Comparison of ENCODE assay signal across 10 cellular contexts in the genomic region with DNA sequence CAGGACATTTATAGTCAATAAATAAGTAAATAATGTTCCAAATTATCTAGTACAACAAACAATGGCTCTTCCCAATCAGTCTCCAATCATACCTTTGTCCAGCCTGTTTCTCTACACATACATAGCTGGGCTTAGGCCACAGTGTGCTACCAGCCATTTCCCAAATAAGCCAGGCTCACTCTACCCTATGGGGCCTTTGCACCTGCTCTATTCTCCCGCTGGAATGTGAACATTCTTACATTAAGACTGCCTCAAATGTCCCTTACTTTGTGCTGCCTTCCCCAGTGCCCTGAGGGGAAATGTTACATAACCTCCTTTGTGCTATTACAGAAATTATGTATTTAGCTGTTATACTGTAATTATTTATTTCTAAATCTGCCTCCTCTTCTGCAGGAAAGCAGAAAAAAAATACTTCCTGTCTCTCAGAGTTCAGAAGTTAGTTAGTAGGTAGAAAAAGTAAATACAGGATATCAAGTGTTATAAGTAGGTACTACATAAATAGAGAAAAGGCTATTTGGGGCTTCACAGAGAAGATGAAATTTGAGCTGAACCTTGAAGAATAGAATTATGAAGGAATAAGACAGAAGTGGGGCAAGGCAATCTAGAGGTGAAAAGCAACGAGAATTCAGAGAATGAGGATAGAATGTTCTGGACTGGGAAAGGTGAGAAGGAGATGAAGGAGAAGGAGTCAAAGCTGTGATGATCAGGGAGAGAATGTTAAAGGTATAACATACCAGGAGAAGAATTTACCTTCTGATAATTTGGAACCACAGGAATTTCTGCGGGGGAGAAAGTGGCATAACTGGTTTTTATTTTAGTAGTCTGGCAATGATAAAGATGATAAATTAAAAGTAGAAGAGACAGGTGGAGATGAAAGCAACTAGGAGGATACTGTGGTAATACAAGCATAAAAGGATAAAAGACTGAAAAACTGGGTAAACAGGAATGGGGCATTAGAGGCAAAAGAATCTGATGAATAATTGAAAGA. TPM values are rescaled to one million over a fixed set of nuclear protein-coding genes. Genes with fewer than 3 reads are reported as not detected.
DNase-seq lines count a peak whose midpoint lies in the region; ATAC-seq and TF ChIP-seq lines count a peak whose summit lies in the region.
"Had no signal": no experiment of that assay in that cellular context is flagged by ENCODE, and none has a peak within 500 bp of the region (broad histone marks: within the 10 kb centered on the region; RNA-seq: fewer than 3 reads in every experiment).

No MANE protein-coding gene starts in this region.

- H3K4me3 ChIP-seq in PC-9 (peak overlapping the region; percentile 11; the same call in 1 of the 2 replicates), hepatocyte (no peak overlapping the region), WERI-Rb-1 (ENCODE audit: low read depth, low read length) (no peak overlapping the region), suprapubic skin (no peak overlapping the region)
- H3K4me3 ChIP-seq: mucosa of descending colon had no signal

- H3K4me2 ChIP-seq in PC-9 (peak overlapping the region; percentile 74), hepatocyte (no peak overlapping the region)

- ATAC-seq in left ventricle myocardium superior (peak; percentile 15), Right ventricle myocardium inferior (no peak), sciatic nerve (no peak), omental fat pad (ENCODE audit: low FRiP score) (no peak)
- ATAC-seq: mucosa of descending colon had no signal

- CTCF ChIA-PET in PC-9 (lab: Charles Lee): no interaction called here

- H3K9me3 ChIP-seq in PC-9 (ENCODE audit: insufficient read depth, low read depth) (no peaks in the 10 kb centered on the region), hepatocyte (ENCODE audit: low read depth) (no peaks in the 10 kb centered on the region), WERI-Rb-1 (ENCODE audit: severe bottlenecking) (no peaks in the 10 kb centered on the region), suprapubic skin (no peaks in the 10 kb centered on the region)
- H3K9me3 ChIP-seq: mucosa of descending colon had no signal

- DNase-seq in left ventricle myocardium superior (no peak), Right ventricle myocardium inferior (ENCODE audit: missing footprints) (no peak), PC-9 (peak; percentile 17 to 80), hepatocyte (ENCODE audit: low spot score) (peak; percentile 10), WERI-Rb-1 (no peak), sciatic nerve (ENCODE audit: low spot score) (no peak), suprapubic skin (ENCODE audit: low spot score in 2 of 2) (no peak), omental fat pad (ENCODE audit: low spot score) (no peak)
- DNase-seq: mucosa of descending colon, NCI-H1105 treated with DMSO at 0.1 percent for 48 hours had no signal

- no peak for TF ChIP-seq CTCF in PC-9 (conservative IDR thresholded peaks at IDR 0.05)
- TF ChIP-seq CTCF in hepatocyte (IDR thresholded peaks at IDR 0.05; ENCODE audit: poor library complexity): no peak
- TF ChIP-seq CTCF in WERI-Rb-1 (IDR thresholded peaks at IDR 0.05; ENCODE audit: low read depth, low read length): no peak
- no peak for TF ChIP-seq CTCF in suprapubic skin (IDR thresholded peaks at IDR 0.05)
- no peak for TF ChIP-seq CTCF in omental fat pad (IDR thresholded peaks at IDR 0.05)

- H3K4me1 ChIP-seq in PC-9 (replicated peaks; ENCODE audit: insufficient read depth) (peaks cover 42% of the 10 kb centered on the region), hepatocyte (ENCODE audit: insufficient read depth) (peaks cover 10% of the 10 kb centered on the region), suprapubic skin (peaks cover 29% of the 10 kb centered on the region)

- WGBS in hepatocyte (ENCODE audit: low lambda C conversion rate, missing lambda C conversion rate): 72% methylated on average over 3 of the region's 3 CpGs
- WGBS in suprapubic skin: 46% methylated on average over 3 of the region's 3 CpGs

- H3F3A ChIP-seq in PC-9 (ENCODE audit: insufficient read depth, low read depth): peaks cover 31% of the 10 kb centered on the region

- no TSS peak for BruUV-seq in PC-9 (replicated peaks; lab: Mats Ljungman, UMichigan)

- H2AFZ ChIP-seq in PC-9 (no peak overlapping the region), hepatocyte (no peak overlapping the region)

- no peak for TF ChIP-seq EP300 in suprapubic skin (IDR thresholded peaks at IDR 0.05)

- H3K9me2 ChIP-seq in PC-9 (ENCODE audit: insufficient read depth) (no peaks in the 10 kb centered on the region), hepatocyte (replicated peaks; ENCODE audit: insufficient read depth) (no peaks in the 10 kb centered on the region)

- peaks cover 72% of the 10 kb centered on the region for H3K79me2 ChIP-seq in PC-9 (ENCODE audit: low read depth)
- H3K79me2 ChIP-seq in hepatocyte: peaks cover 92% of the 10 kb centered on the region

- no peak for TF ChIP-seq POLR2A in suprapubic skin (IDR thresholded peaks at IDR 0.05)

- intact Hi-C loops in left ventricle myocardium superior (cut with micrococcal nuclease): no loop called here
- intact Hi-C loops in Right ventricle myocardium inferior (cut with DNase I): no loop called here
- intact Hi-C loops in PC-9 (cut with micrococcal nuclease; ENCODE audit: unreplicated experiment): loop anchor here (5.0 kb wide), 1 partner anchor 38 kb away; the partner anchor contains the start of gene ROCK1
- intact Hi-C loops in sciatic nerve (cut with DNase I): no loop called here

- H3K36me3 ChIP-seq in PC-9 (ENCODE audit: low read depth): no peaks in the 10 kb centered on the region
- H3K36me3 ChIP-seq in hepatocyte (replicated peaks; ENCODE audit: insufficient read depth, low read depth): no peaks in the 10 kb centered on the region
- H3K36me3 ChIP-seq in WERI-Rb-1: no peaks in the 10 kb centered on the region
- no peaks in the 10 kb centered on the region for H3K36me3 ChIP-seq in suprapubic skin

- H3K27me3 ChIP-seq in PC-9 (ENCODE audit: insufficient read depth, low read depth) (no peaks in the 10 kb centered on the region), hepatocyte (no peaks in the 10 kb centered on the region), WERI-Rb-1 (ENCODE audit: insufficient read depth, low read depth, severe bottlenecking) (no peaks in the 10 kb centered on the region), suprapubic skin (no peaks in the 10 kb centered on the region)

- POLR2A ChIA-PET in PC-9 (lab: Charles Lee; ENCODE audit: unreplicated experiment): interaction anchor here (0.7 kb wide), 1 partner anchor 93 kb away, joined by 6 read pairs; no protein-coding TSS in a partner anchor

- H4K20me1 ChIP-seq in PC-9 (ENCODE audit: insufficient read depth) (no peaks in the 10 kb centered on the region), hepatocyte (ENCODE audit: insufficient read depth, poor library complexity, severe bottlenecking) (peaks cover 32% of the 10 kb centered on the region)

- peak overlapping the region; percentile 78 for H3K27ac ChIP-seq in PC-9
- H3K27ac ChIP-seq in hepatocyte: no peak overlapping the region
- H3K27ac ChIP-seq in WERI-Rb-1: no peak overlapping the region
- H3K27ac ChIP-seq in suprapubic skin: no peak overlapping the region

RNA-seq across cellular contexts. Expression of gene ROCK1, which starts 37.0 kb away (rescaled TPM):
- total RNA-seq in left ventricle myocardium superior: 34.7 TPM
- 32.8 TPM for total RNA-seq in Right ventricle myocardium inferior
- 17.7 and 26.8 TPM in 2 replicates for total RNA-seq in PC-9 (2021)
- total RNA-seq in hepatocyte: 41.7 and 42.1 TPM in 2 replicates
- 22.5 and 29.9 TPM in 2 replicates for polyA plus RNA-seq in hepatocyte
- total RNA-seq in sciatic nerve: 98.8 TPM
- 10 to 100 TPM; 11.6 to 51.9 (median 26.2) TPM for total RNA-seq in suprapubic skin
- total RNA-seq in omental fat pad: 10 to 100 TPM; 50.2 to 99.1 (median 58.7) TPM

Comparison
In these comparisons a context has a peak if more than half of its experiments do, and no peak if none do; other contexts are left out.
1. DNase-seq: peak in PC-9 (2 of 2) and hepatocyte (single experiment); none in left ventricle myocardium superior (single experiment), Right ventricle myocardium inferior (single experiment), WERI-Rb-1 (single experiment), sciatic nerve (single experiment), suprapubic skin (0 of 2) and omental fat pad (single experiment).